In the genomic region with DNA sequence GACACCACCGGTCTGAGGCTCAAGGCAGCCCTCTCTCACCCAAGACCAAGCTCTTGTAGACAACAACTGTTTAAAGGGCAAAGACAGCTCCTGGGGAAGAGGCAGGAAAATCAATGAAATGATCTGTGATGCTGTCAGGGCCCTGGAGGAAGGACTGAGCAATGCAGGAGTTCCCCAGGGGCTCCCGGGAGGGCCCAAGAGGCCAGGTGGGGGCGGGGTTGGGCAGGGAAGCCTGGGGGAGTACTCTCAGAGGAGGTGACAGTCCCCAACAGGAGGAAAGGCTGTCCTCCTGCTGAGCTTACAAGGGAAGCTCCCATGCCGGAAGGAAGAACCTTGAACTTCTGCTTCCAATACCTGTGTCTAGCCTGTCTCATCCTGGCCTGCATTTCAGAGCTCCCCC, we compare ENCODE assay signal across 13 cellular contexts. TPM values are rescaled to one million over a fixed set of nuclear protein-coding genes. Genes with fewer than 3 reads are reported as not detected.
DNase-seq lines count a peak whose midpoint lies in the region; ATAC-seq, FAIRE-seq and TF ChIP-seq lines count a peak whose summit lies in the region.
"Had no signal": no experiment of that assay in that cellular context is flagged by ENCODE, and none has a peak within 500 bp of the region (broad histone marks: within the 10 kb centered on the region; RNA-seq: fewer than 3 reads in every experiment).

No MANE protein-coding gene starts in this region.

- no peaks in the 10 kb centered on the region for H3K79me1 ChIP-seq in H1 (ENCODE audit: low read depth, low read length)

- TF ChIP-seq CTCF in GM12865 (IDR thresholded peaks at IDR 0.05; ENCODE audit: insufficient read depth, low read depth, low read length, missing control alignments) (peak; percentile 9), H1 (IDR thresholded peaks at IDR 0.05; ENCODE audit: control extremely low read depth in 1 of 3, insufficient read depth in 1 of 3, low read depth in 1 of 3, low read length in 3 of 3) (no peak), foreskin keratinocyte (conservative IDR thresholded peaks at IDR 0.05) (no peak)

- peaks cover 13% of the 10 kb centered on the region for H3K9me3 Mint-ChIP-seq in T-helper 1 cell treated with Interleukin-12 subunit alpha and Interleukin-12 subunit beta and Interleukin-4 antibody, amounts not matched to agents 30 μg/mL and 1 μg/mL, for 36 hours

- no peak for ATAC-seq in foreskin keratinocyte

- peak overlapping the region; percentile 73 for H3K4me3 Mint-ChIP-seq in T-helper 1 cell treated with Interleukin-12 subunit alpha and Interleukin-12 subunit beta and Interleukin-4 antibody, amounts not matched to agents 30 μg/mL and 1 μg/mL, for 36 hours
- H3K4me3 Mint-ChIP-seq: mesothelial cell of epicardium had no signal

- H3K27ac Mint-ChIP-seq in T-helper 1 cell treated with Interleukin-12 subunit alpha and Interleukin-12 subunit beta and Interleukin-4 antibody, amounts not matched to agents 30 μg/mL and 1 μg/mL, for 36 hours = peak overlapping the region; percentile 98
- H3K27ac Mint-ChIP-seq: mesothelial cell of epicardium had no signal

- intact Hi-C loops in posterior vena cava (cut with DNase I) = no loop called here

- H3K27me3 Mint-ChIP-seq in T-helper 1 cell treated with Interleukin-12 subunit alpha and Interleukin-12 subunit beta and Interleukin-4 antibody, amounts not matched to agents 30 μg/mL and 1 μg/mL, for 36 hours (ENCODE audit: low read depth) = no peaks in the 10 kb centered on the region

- DNase-seq in GM12865 (ENCODE audit: low read depth) = peak; percentile 70
- DNase-seq in H1 (ENCODE audit: low read depth in 1 of 2, low spot score in 2 of 2) = no peak
- no peak for DNase-seq in anterior cingulate cortex (lab: John Stamatoyannopoulos, UW)
- DNase-seq in frontal cortex (ENCODE audit: low spot score in 2 of 2) = no peak
- DNase-seq in foreskin keratinocyte = no peak
- no peak for DNase-seq in posterior vena cava (ENCODE audit: low spot score)
- DNase-seq: GDM1, NCI-H524 treated with DMSO at 0.1 percent for 48 hours had no signal

- H3K9ac ChIP-seq in BLaER1 treated with 17β-estradiol and CSF1 and Interleukin-3, amounts not matched to agents 10 nM and 100 nM = peak overlapping the region in 3 of 11 experiments; percentile 62 to 64 (median 63); a peak in 3 of 22 replicates
- H3K9ac ChIP-seq in H1 (replicated peaks in 1 of 4; ENCODE audit: extremely low read depth in 1 of 4, low read depth in 3 of 4, low read length in 3 of 4) = no peak overlapping the region

- CTCF ChIA-PET in H1 (lab: Charles Lee; ENCODE audit: partially characterized antibody) = interaction anchor here (0.7 to 9.8 kb wide), 19 partner anchors 9 to 443 kb away, joined by 3 to 299 read pairs (median 4); a partner anchor contains a TSS

- H4K91ac ChIP-seq in H1 (replicated peaks; ENCODE audit: insufficient read length, low read length) = no peak overlapping the region

- TF ChIP-seq POLR2A in H1 (IDR thresholded peaks at IDR 0.05; ENCODE audit: control extremely low read depth in 1 of 2, low read depth in 2 of 2, low read length in 2 of 2) = no peak

- no peak overlapping the region; the same call in 1 of the 2 replicates for H2BK5ac ChIP-seq in H1 (ENCODE audit: low read depth, low read length)

- H3K18ac ChIP-seq in H1 (ENCODE audit: extremely low read depth, low read length) = no peak overlapping the region

- no peak overlapping the region for H2BK20ac ChIP-seq in H1 (ENCODE audit: low read length)

- no peak; a peak in 1 of 4 replicates for TF ChIP-seq RAD21 in H1 (IDR thresholded peaks at IDR 0.05 in 1 of 2, conservative IDR thresholded peaks at IDR 0.05 in 1 of 2; ENCODE audit: low read depth in 2 of 2, low read length in 2 of 2)

- WGBS in H1 (ENCODE audit: extremely low coverage in 1 of 2, insufficient coverage in 1 of 2, insufficient read length in 1 of 2, insufficient replicate concordance in 2 of 2, low coverage in 1 of 2, low lambda C conversion rate in 2 of 2, missing lambda C conversion rate in 1 of 2), 2 experiments = 73% methylated on average over 3 of the region's 4 CpGs; no CpG with 5 or more reads in 1 of the 2 experiments

- no peak overlapping the region for H2BK15ac ChIP-seq in H1 (ENCODE audit: low read length)

- H3K4me1 Mint-ChIP-seq in T-helper 1 cell treated with Interleukin-12 subunit alpha and Interleukin-12 subunit beta and Interleukin-4 antibody, amounts not matched to agents 30 μg/mL and 1 μg/mL, for 36 hours (ENCODE audit: low read depth) = peaks cover 52% of the 10 kb centered on the region

- H3K4me2 ChIP-seq in BLaER1 treated with 17β-estradiol and CSF1 and Interleukin-3, amounts not matched to agents 10 nM and 100 nM = peak overlapping the region; percentile 44 to 90 (median 74); a peak in 21 of 22 replicates
- H3K4me2 ChIP-seq in H1 (ENCODE audit: insufficient read depth in 1 of 2, low read depth in 2 of 2, low read length in 2 of 2) = no peak overlapping the region

- H2AK5ac ChIP-seq in H1 (ENCODE audit: low read depth, low read length) = 0 out of 2 replicates have a peak overlapping the region, but pooled peaks have one; percentile 44

- POLR2A ChIA-PET in H1 (lab: Charles Lee; ENCODE audit: partially characterized antibody) = no interaction called here

- H4K20me1 ChIP-seq in BLaER1 treated with 17β-estradiol and CSF1 and Interleukin-3, amounts not matched to agents 10 nM and 100 nM = no peaks in the 10 kb centered on the region
- no peaks in the 10 kb centered on the region for H4K20me1 ChIP-seq in H1 (replicated peaks in 1 of 2; ENCODE audit: control insufficient read depth in 1 of 2, insufficient read depth in 2 of 2, low read length in 2 of 2)

- H2BK120ac ChIP-seq in H1 (replicated peaks; ENCODE audit: low read depth, low read length) = no peak overlapping the region

- TF ChIP-seq EP300 in H1 (IDR thresholded peaks at IDR 0.05; ENCODE audit: borderline replicate concordance in 1 of 2, low read depth in 2 of 2, low read length in 2 of 2) = no peak

- H3K4me1 ChIP-seq in BLaER1 treated with 17β-estradiol and CSF1 and Interleukin-3, amounts not matched to agents 10 nM and 100 nM = peaks cover 28 to 40% (median 33%) of the 10 kb centered on the region in 10 experiments
- H3K4me1 ChIP-seq in H1 (replicated peaks in 1 of 4; ENCODE audit: control insufficient read depth in 3 of 4, insufficient read depth in 4 of 4, low read length in 3 of 4) (peaks cover 0 to 8% (median 5%) of the 10 kb centered on the region in 4 experiments), foreskin keratinocyte (no peaks in the 10 kb centered on the region)
- H3K4me1 ChIP-seq: prostate gland had no signal

- no peak overlapping the region for H3K23ac ChIP-seq in H1 (ENCODE audit: insufficient read length)

- H3K27me3 ChIP-seq in BLaER1 treated with 17β-estradiol and CSF1 and Interleukin-3, amounts not matched to agents 10 nM and 100 nM = no peaks in the 10 kb centered on the region
- H3K27me3 ChIP-seq in H1 (replicated peaks in 1 of 4; ENCODE audit: control insufficient read depth in 3 of 4, extremely low read depth in 1 of 4, insufficient read depth in 3 of 4, low read length in 3 of 4) = no peaks in the 10 kb centered on the region
- H3K27me3 ChIP-seq in foreskin keratinocyte = peaks cover 6% of the 10 kb centered on the region

- no peak overlapping the region for H2AFZ ChIP-seq in H1 (ENCODE audit: low read length)

- FAIRE-seq in H1 (lab: Jason Lieb, UNC) (no peak), frontal cortex (lab: Jason Lieb, UNC) (no peak)

- no peaks in the 10 kb centered on the region for H3K79me2 ChIP-seq in H1 (ENCODE audit: control insufficient read depth in 1 of 2, insufficient read depth in 2 of 2, low read length in 2 of 2)

- peaks cover 2% of the 10 kb centered on the region; the same call in 1 of the 2 replicates for H3K23me2 ChIP-seq in H1 (ENCODE audit: low read depth, low read length)

- H3K27ac ChIP-seq in BLaER1 treated with 17β-estradiol and CSF1 and Interleukin-3, amounts not matched to agents 10 nM and 100 nM = peak overlapping the region in 6 of 11 experiments; percentile 59 to 78 (median 66); a peak in 5 of 22 replicates
- H3K27ac ChIP-seq in H1 (ENCODE audit: low read depth, low read length) = no peak overlapping the region
- no peak overlapping the region for H3K27ac ChIP-seq in foreskin keratinocyte
- H3K27ac ChIP-seq: prostate gland had no signal

- H4K8ac ChIP-seq in H1 (ENCODE audit: extremely low read depth, insufficient read depth, low read length) = no peak overlapping the region

- H3K36me3 Mint-ChIP-seq in T-helper 1 cell treated with Interleukin-12 subunit alpha and Interleukin-12 subunit beta and Interleukin-4 antibody, amounts not matched to agents 30 μg/mL and 1 μg/mL, for 36 hours (ENCODE audit: low read depth) = peaks cover 4% of the 10 kb centered on the region
- H3K36me3 Mint-ChIP-seq: mesothelial cell of epicardium had no signal

- no peak overlapping the region for H2BK12ac ChIP-seq in H1 (ENCODE audit: low read depth, low read length)

- H3K56ac ChIP-seq in H1 (replicated peaks; ENCODE audit: insufficient read length, low read depth, low read length) = no peak overlapping the region

- 0 out of 20 replicates have a peak overlapping the region, but pooled peaks of 1 of the 10 experiments have one; percentile 11 for H3K4me3 ChIP-seq in BLaER1 treated with 17β-estradiol and CSF1 and Interleukin-3, amounts not matched to agents 10 nM and 100 nM
- H3K4me3 ChIP-seq in GM12865 (ENCODE audit: low read depth, low read length) = peak overlapping the region; percentile 46
- no peak overlapping the region for H3K4me3 ChIP-seq in H1 (ENCODE audit: extremely low read depth in 1 of 4, insufficient read depth in 2 of 4, low read depth in 3 of 4, low read length in 4 of 4)
- H3K4me3 ChIP-seq: prostate gland had no signal

- no peaks in the 10 kb centered on the region; a peak in 1 of 22 replicates for H3K9me3 ChIP-seq in BLaER1 treated with 17β-estradiol and CSF1 and Interleukin-3, amounts not matched to agents 10 nM and 100 nM (replicated peaks in 1 of 11)
- H3K9me3 ChIP-seq in H1 (ENCODE audit: insufficient read depth in 2 of 2, low read depth in 1 of 2, low read length in 1 of 2) = no peaks in the 10 kb centered on the region
- H3K9me3 ChIP-seq: prostate gland had no signal

- H3K4ac ChIP-seq in H1 (replicated peaks; ENCODE audit: insufficient read length, low read depth, low read length) = no peak overlapping the region

- H3K14ac ChIP-seq in H1 (ENCODE audit: insufficient read length) = no peak overlapping the region

- no peaks in the 10 kb centered on the region for H3K36me3 ChIP-seq in BLaER1 treated with 17β-estradiol and CSF1 and Interleukin-3, amounts not matched to agents 10 nM and 100 nM
- H3K36me3 ChIP-seq in H1 (ENCODE audit: control insufficient read depth in 2 of 4, insufficient read depth in 4 of 4, low read length in 3 of 4) = no peaks in the 10 kb centered on the region
- H3K36me3 ChIP-seq: prostate gland had no signal

- no peak overlapping the region for H4K5ac ChIP-seq in H1 (ENCODE audit: insufficient read length, low read depth, low read length)

RNA-seq across cellular contexts. Expression of a gene that starts 8.3 kb away (rescaled TPM):
- 1.8 and 1.9 TPM in 2 replicates for total RNA-seq in H1 (2021; fragmentation: NEBNext Ultra II Directional; extraction: Animal tissue kit (Norgen Biotek cat#: 25700))
- polyA plus RNA-seq in H1 (2011; rRNA removed) (1.0 and 1.6 TPM in 2 replicates), foreskin keratinocyte (not detected in 2 replicates)
- polyA plus RNA-seq in H1 (2011; cell fraction: cytosol; rRNA removed) = 0.83 TPM
- 1.8 TPM for polyA plus RNA-seq in H1 (2011; cell fraction: nucleus; rRNA removed)
- polyA plus RNA-seq in H1 (2012, experiment 1 of 2) = 0.77 to 1.4 TPM (median 1.2 TPM) in 4 replicates
- polyA plus RNA-seq in H1 (2012, experiment 2 of 2) = 0.79 TPM
- polyA plus RNA-seq in H1 (2013, experiment 1 of 2) = 0.89 TPM
- polyA plus RNA-seq in H1 (2013, experiment 2 of 2) = 0.81 TPM
- polyA minus RNA-seq in H1 (2011; rRNA and poly(A)+ RNA removed) = 1.1 TPM in 2 replicates
- polyA minus RNA-seq in H1 (2011; cell fraction: cytosol; rRNA and poly(A)+ RNA removed) = 0.37 TPM
- polyA minus RNA-seq in H1 (2011; cell fraction: nucleus; rRNA and poly(A)+ RNA removed) = 1.00 TPM
- total RNA-seq in frontal cortex (1.2 TPM), foreskin keratinocyte (not detected in 2 replicates), posterior vena cava (under 1 TPM; 0.33 to 0.51 TPM)
- polyA plus RNA-seq: fibroblast of lung had no signal

Comparison
In these comparisons a context has a peak if more than half of its experiments do, and no peak if none do; other contexts are left out.
1. H3K27ac ChIP-seq: peak in BLaER1 treated with 17β-estradiol and CSF1 and Interleukin-3, amounts not matched to agents 10 nM and 100 nM (6 of 11); none in H1 (single experiment) and foreskin keratinocyte (single experiment).
2. H3K4me2 ChIP-seq: peak in BLaER1 treated with 17β-estradiol and CSF1 and Interleukin-3, amounts not matched to agents 10 nM and 100 nM (11 of 11); none in H1 (0 of 2).